In genomic region chr6:160750276-160750689, GRCh38 we compare ENCODE assay signal across 8 cellular contexts. TPM values are rescaled to one million over a fixed set of nuclear protein-coding genes. Genes with fewer than 3 reads are reported as not detected.
A peak's percentile ranks its signal among the peaks of the same experiment; 100 is the strongest.
DNase-seq lines count a peak whose midpoint lies in the region; ATAC-seq and TF ChIP-seq lines count a peak whose summit lies in the region.

No MANE protein-coding gene starts in this region.

- H3K27me3 ChIP-seq in osteoblast (ENCODE audit: insufficient read depth, low read length), result no peaks in the 10 kb centered on the region

- intact Hi-C loops in activated CD4-positive, alpha-beta T cell treated with anti-CD3 and anti-CD28 coated beads, Interleukin-2, amount 10 ng/mL, durations not matched to agents 24 days and 14 days (cut with micrococcal nuclease), result no loop called here

- no peaks in the 10 kb centered on the region for H3K9me3 ChIP-seq in osteoblast (ENCODE audit: low read depth, low read length)

- no peak overlapping the region for H2AFZ ChIP-seq in osteoblast (ENCODE audit: low read length)

- no peaks in the 10 kb centered on the region for H3K9me3 Mint-ChIP-seq in activated CD4-positive, alpha-beta T cell treated with anti-CD3 and anti-CD28 coated beads, Interleukin-2, amount 10 ng/mL, durations not matched to agents 24 days and 14 days

- H3K36me3 ChIP-seq in osteoblast (ENCODE audit: insufficient read depth, low read length), result no peaks in the 10 kb centered on the region

- peak; percentile 83 for ATAC-seq in GM18519 (IDR thresholded peaks at IDR 0.05; ENCODE audit: low FRiP score, unreplicated experiment)
- ATAC-seq in HG02973 (IDR thresholded peaks at IDR 0.05; ENCODE audit: unreplicated experiment), result peak; percentile 92

- TF ChIP-seq CTCF in 22Rv1 (IDR thresholded peaks at IDR 0.05) (peak; percentile 27), osteoblast (IDR thresholded peaks at IDR 0.05; ENCODE audit: extremely low read depth, low read depth, low read length) (peak; percentile 15)

- H3K27ac Mint-ChIP-seq in activated CD4-positive, alpha-beta T cell treated with anti-CD3 and anti-CD28 coated beads, Interleukin-2, amount 10 ng/mL, durations not matched to agents 24 days and 14 days, result no peak overlapping the region

- no peak overlapping the region for H3K4me3 Mint-ChIP-seq in activated CD4-positive, alpha-beta T cell treated with anti-CD3 and anti-CD28 coated beads, Interleukin-2, amount 10 ng/mL, durations not matched to agents 24 days and 14 days

- no peaks in the 10 kb centered on the region for H4K20me1 ChIP-seq in osteoblast (ENCODE audit: insufficient read depth, low read length)

- H3K27ac ChIP-seq in 22Rv1 (no peak overlapping the region), osteoblast (ENCODE audit: low read depth, low read length) (no peak overlapping the region)

- H3K4me1 ChIP-seq in osteoblast (ENCODE audit: insufficient read depth, low read length), result no peaks in the 10 kb centered on the region

- H3K27me3 Mint-ChIP-seq in activated CD4-positive, alpha-beta T cell treated with anti-CD3 and anti-CD28 coated beads, Interleukin-2, amount 10 ng/mL, durations not matched to agents 24 days and 14 days, result peaks cover 2% of the 10 kb centered on the region

- no peaks in the 10 kb centered on the region for H3K4me1 Mint-ChIP-seq in activated CD4-positive, alpha-beta T cell treated with anti-CD3 and anti-CD28 coated beads, Interleukin-2, amount 10 ng/mL, durations not matched to agents 24 days and 14 days

- no peaks in the 10 kb centered on the region for H3K79me2 ChIP-seq in osteoblast (ENCODE audit: insufficient read depth, low read length)

- DNase-seq in SK-MEL-5 (ENCODE audit: low read depth, low spot score) (peak; percentile 47), osteoblast (ENCODE audit: insufficient read length, low spot score, missing footprints) (peak; percentile 15), anterior cingulate cortex (lab: John Stamatoyannopoulos, UW) (no peak)
- no peak for DNase-seq in activated CD4-positive, alpha-beta T cell treated with anti-CD3 and anti-CD28 coated beads for 1 hour
- no peak for DNase-seq in activated CD4-positive, alpha-beta T cell treated with anti-CD3 and anti-CD28 coated beads, Interleukin-2, amount 10 ng/mL, durations not matched to agents 24 days and 14 days

- no peak overlapping the region for H3K4me3 ChIP-seq in osteoblast (ENCODE audit: insufficient read depth, low read length)

- H3K36me3 Mint-ChIP-seq in activated CD4-positive, alpha-beta T cell treated with anti-CD3 and anti-CD28 coated beads, Interleukin-2, amount 10 ng/mL, durations not matched to agents 24 days and 14 days (ENCODE audit: low read depth), result no peaks in the 10 kb centered on the region

- no peak overlapping the region for H3K4me2 ChIP-seq in osteoblast (ENCODE audit: insufficient read depth, low read length)

- in situ Hi-C loops in SK-MEL-5 (cut with HindIII; ENCODE audit: low pct_unique_long_range_greater_than_20kb, low sequenced_read_pairs), result no loop called here

RNA-seq across cellular contexts. Expression of gene PLG, which starts 48.2 kb away (rescaled TPM):
- total RNA-seq in SK-MEL-5 (2014; rRNA removed; shearing (Covaris generic)), result not detected in 2 replicates
- not detected in 2 replicates for polyA plus RNA-seq in SK-MEL-5 (2015; cell fraction: cytosol; rRNA removed)
- polyA plus RNA-seq in SK-MEL-5 (2015; cell fraction: nucleus; rRNA removed), result not detected in 2 replicates
- total RNA-seq in osteoblast, result 0.36 TPM in 1 of 2 replicates, not detected in the other
- total RNA-seq in activated CD4-positive, alpha-beta T cell treated with anti-CD3 and anti-CD28 coated beads, Interleukin-2, amount 10 ng/mL, durations not matched to agents 24 days and 14 days, result 0.40 TPM in 1 of 2 replicates, not detected in the other

Comparison
In these comparisons a context has a peak if more than half of its experiments do, and no peak if none do; other contexts are left out.
1. DNase-seq: peak in SK-MEL-5 (single experiment) and osteoblast (single experiment); none in anterior cingulate cortex (0 of 58), activated CD4-positive, alpha-beta T cell treated with anti-CD3 and anti-CD28 coated beads for 1 hour (single experiment) and activated CD4-positive, alpha-beta T cell treated with anti-CD3 and anti-CD28 coated beads, Interleukin-2, amount 10 ng/mL, durations not matched to agents 24 days and 14 days (single experiment).